ENCODE assay signal across 1 cellular context in the genomic region with DNA sequence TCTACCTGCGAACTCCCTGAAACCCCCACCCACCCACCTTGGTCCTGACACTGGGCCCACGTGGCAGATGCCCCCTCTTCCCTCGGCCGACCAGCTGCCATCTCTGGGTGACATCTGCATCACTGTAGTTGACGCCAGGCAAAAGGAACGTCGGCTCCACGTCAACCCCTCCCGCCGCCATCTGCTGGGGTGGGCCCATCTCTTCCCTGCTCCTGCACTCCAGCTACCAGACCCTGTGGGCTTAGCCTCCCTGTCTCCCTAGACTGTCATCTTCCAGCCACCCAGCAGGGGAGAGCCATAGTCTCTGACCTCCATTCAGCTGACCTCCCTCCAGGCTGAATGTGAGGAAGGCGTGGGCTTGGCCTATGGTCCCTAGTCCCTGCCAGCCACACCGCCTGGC.
TF ChIP-seq lines count a peak whose summit lies in the region.

No MANE protein-coding gene starts in this region.

TF ChIP-seq in HepG2, 621 proteins besides CTCF, POLR2A, EP300 and RAD21:
- no peak for TF ChIP-seq ETV6 (CRISPR knock-in tag; conservative IDR thresholded peaks at IDR 0.05)
